20 cellular contexts compared by ENCODE assay signal in genomic region chr3:70000563-70001081, GRCh38. TPM values are rescaled to one million over a fixed set of nuclear protein-coding genes. Genes with fewer than 3 reads are reported as not detected.
DNase-seq lines count a peak whose midpoint lies in the region; ATAC-seq, FAIRE-seq and TF ChIP-seq lines count a peak whose summit lies in the region.
"Had no signal": no experiment of that assay in that cellular context is flagged by ENCODE, and none has a peak within 500 bp of the region (broad histone marks: within the 10 kb centered on the region; RNA-seq: fewer than 3 reads in every experiment).

No MANE protein-coding gene starts in this region.

- ATAC-seq in HepG2, result peak; percentile 52
- no peak for ATAC-seq in right lobe of liver
- ATAC-seq: activated T-helper 17 cell treated with anti-CD3 and anti-CD28 coated beads, Interleukin-2, amount 50 U/mL, for 72 hours; body of pancreas had no signal

- H3K27ac ChIP-seq in HepG2 (ENCODE audit: extremely low read length, insufficient read depth, low read length) (no peak overlapping the region), right lobe of liver (no peak overlapping the region), ascending aorta (peak overlapping the region; percentile 93), esophagus muscularis mucosa (replicated peaks in 1 of 4) (peak overlapping the region in 1 of 4 donors; percentile 86)
- H3K27ac ChIP-seq: lower lobe of right lung had no signal

- TF ChIP-seq POLR2A in HepG2 (IDR thresholded peaks at IDR 0.05; ENCODE audit: insufficient read depth in 1 of 2, low read depth in 2 of 2, low read length in 2 of 2), result no peak
- TF ChIP-seq POLR2A in right lobe of liver (IDR thresholded peaks at IDR 0.05), result no peak
- no peak for TF ChIP-seq POLR2A in esophagus muscularis mucosa (IDR thresholded peaks at IDR 0.05; ENCODE audit: low read depth)

- no peak overlapping the region for H3K4me2 ChIP-seq in HepG2 (ENCODE audit: low read depth, low read length)

- H3K9ac ChIP-seq in HepG2 (ENCODE audit: insufficient read depth, low read depth, low read length), result no peak overlapping the region

- H3K27me3 Mint-ChIP-seq in glutamatergic neuron (ENCODE audit: unreplicated experiment), result no peaks in the 10 kb centered on the region
- H3K27me3 Mint-ChIP-seq: activated T-helper 17 cell treated with anti-CD3 and anti-CD28 coated beads, Interleukin-2, amount 50 U/mL, for 72 hours; IgD-negative memory B cell had no signal

- 0% methylated on average over 4 of the region's 4 CpGs for WGBS in HepG2 (ENCODE audit: low lambda C conversion rate)
- WGBS in right lobe of liver (ENCODE audit: insufficient coverage, low coverage, low lambda C conversion rate, missing lambda C conversion rate), result 35% methylated on average over 4 of the region's 4 CpGs
- WGBS in esophagus muscularis mucosa, result 65% methylated on average over 4 of the region's 4 CpGs

- no peak for TF ChIP-seq CTCF in HepG2 (CRISPR knock-in tag; IDR thresholded peaks at IDR 0.05)
- no peak for TF ChIP-seq CTCF in right lobe of liver (IDR thresholded peaks at IDR 0.05)
- no peak for TF ChIP-seq CTCF in ascending aorta (IDR thresholded peaks at IDR 0.05)
- no peak for TF ChIP-seq CTCF in glutamatergic neuron (IDR thresholded peaks at IDR 0.05; ENCODE audit: partially characterized antibody, unreplicated experiment)
- TF ChIP-seq CTCF in esophagus muscularis mucosa (IDR thresholded peaks at IDR 0.05), result no peak

- no peaks in the 10 kb centered on the region for H3K36me3 ChIP-seq in HepG2 (replicated peaks in 1 of 2; ENCODE audit: control insufficient read depth in 1 of 2, insufficient read depth in 2 of 2, low read length in 2 of 2)
- H3K36me3 ChIP-seq in right lobe of liver, result no peaks in the 10 kb centered on the region
- H3K36me3 ChIP-seq in ascending aorta, result no peaks in the 10 kb centered on the region
- H3K36me3 ChIP-seq in esophagus muscularis mucosa, result no peaks in the 10 kb centered on the region
- no peaks in the 10 kb centered on the region for H3K36me3 ChIP-seq in MG63
- H3K36me3 ChIP-seq: lower lobe of right lung, Peyer's patch, uterus had no signal

- POLR2A ChIA-PET in HepG2 (lab: Yijun Ruan, JAX), result no interaction called here

- H3K9me3 Mint-ChIP-seq in glutamatergic neuron (ENCODE audit: unreplicated experiment), result no peaks in the 10 kb centered on the region
- H3K9me3 Mint-ChIP-seq: activated T-helper 17 cell treated with anti-CD3 and anti-CD28 coated beads, Interleukin-2, amount 50 U/mL, for 72 hours had no signal

- in situ Hi-C loops in HepG2 (cut with HindIII; ENCODE audit: extremely low pct_ligation_motif_present, low pct_unique_long_range_greater_than_20kb), result no loop called here

- no peaks in the 10 kb centered on the region for H3K9me3 ChIP-seq in HepG2 (ENCODE audit: low read length)
- no peaks in the 10 kb centered on the region for H3K9me3 ChIP-seq in right lobe of liver
- peaks cover 0 to 3% of the 10 kb centered on the region in 2 donors for H3K9me3 ChIP-seq in ascending aorta
- no peaks in the 10 kb centered on the region for H3K9me3 ChIP-seq in esophagus muscularis mucosa
- peaks cover 3% of the 10 kb centered on the region for H3K9me3 ChIP-seq in MG63
- H3K9me3 ChIP-seq: body of pancreas, lower lobe of right lung, Peyer's patch, uterus had no signal

- H3K4me1 Mint-ChIP-seq in glutamatergic neuron (ENCODE audit: low read depth, unreplicated experiment), result peaks cover 8% of the 10 kb centered on the region
- H3K4me1 Mint-ChIP-seq: activated T-helper 17 cell treated with anti-CD3 and anti-CD28 coated beads, Interleukin-2, amount 50 U/mL, for 72 hours; IgD-negative memory B cell had no signal

- no peak overlapping the region for H3K4me3 ChIP-seq in HepG2 (replicated peaks in 1 of 3; ENCODE audit: insufficient read depth in 1 of 3, low read depth in 2 of 3, low read length in 3 of 3)
- no peak overlapping the region for H3K4me3 ChIP-seq in right lobe of liver
- no peak overlapping the region for H3K4me3 ChIP-seq in ascending aorta
- H3K4me3 ChIP-seq in esophagus muscularis mucosa, result no peak overlapping the region
- no peak overlapping the region for H3K4me3 ChIP-seq in MG63
- H3K4me3 ChIP-seq: body of pancreas, lower lobe of right lung, Peyer's patch, uterus had no signal

- no peak overlapping the region for H3K4me3 Mint-ChIP-seq in glutamatergic neuron (ENCODE audit: unreplicated experiment)
- H3K4me3 Mint-ChIP-seq: activated T-helper 17 cell treated with anti-CD3 and anti-CD28 coated beads, Interleukin-2, amount 50 U/mL, for 72 hours; IgD-negative memory B cell had no signal

- no peak overlapping the region for H3K27ac Mint-ChIP-seq in glutamatergic neuron (ENCODE audit: unreplicated experiment)
- H3K27ac Mint-ChIP-seq: activated T-helper 17 cell treated with anti-CD3 and anti-CD28 coated beads, Interleukin-2, amount 50 U/mL, for 72 hours; IgD-negative memory B cell had no signal

- TF ChIP-seq EP300 in HepG2 (IDR thresholded peaks at IDR 0.05; ENCODE audit: low read depth in 2 of 2, low read length in 2 of 2), result no peak
- TF ChIP-seq EP300 in HepG2 (CRISPR knock-in tag; IDR thresholded peaks at IDR 0.05; ENCODE audit: borderline replicate concordance), result no peak
- TF ChIP-seq EP300 in esophagus muscularis mucosa (IDR thresholded peaks at IDR 0.05), result no peak

- DNase-seq in HepG2 (ENCODE audit: low spot score), result no peak
- DNase-seq in right lobe of liver, result no peak
- no peak for DNase-seq in ascending aorta (ENCODE audit: low spot score in 2 of 2)
- DNase-seq in left kidney (ENCODE audit: low read depth, low spot score), result peak; percentile 35
- DNase-seq in urothelium cell line (ENCODE audit: low spot score), result peak; percentile 44
- no peak for DNase-seq in glutamatergic neuron
- no peak for DNase-seq in esophagus muscularis mucosa (ENCODE audit: extremely low spot score)
- DNase-seq in MG63, result no peak
- DNase-seq: activated CD4-positive, alpha-beta T cell treated with anti-CD3 and anti-CD28 coated beads, Interleukin-2, amount 50 U/mL, for 1 hour; body of pancreas; lower lobe of right lung; NCI-H1694 treated with DMSO at 0.1 percent for 48 hours; T-helper 9 cell; uterus had no signal

- H3K36me3 Mint-ChIP-seq in glutamatergic neuron (ENCODE audit: unreplicated experiment), result no peaks in the 10 kb centered on the region
- H3K36me3 Mint-ChIP-seq: IgD-negative memory B cell had no signal

- FAIRE-seq in HepG2 (lab: Jason Lieb, UNC) (no peak), urothelium cell line (lab: Jason Lieb, UNC) (no peak)
- FAIRE-seq: endometrium had no signal

- no peak overlapping the region for H2AFZ ChIP-seq in HepG2 (ENCODE audit: low read length)

- H3K79me2 ChIP-seq in HepG2 (ENCODE audit: insufficient read depth, low read length), result no peaks in the 10 kb centered on the region

- no peak for TF ChIP-seq RAD21 in HepG2 (CRISPR knock-in tag; IDR thresholded peaks at IDR 0.05)

- intact Hi-C loops in HepG2 (cut with micrococcal nuclease; ENCODE audit: unreplicated experiment) (no loop called here), right lobe of liver (cut with DNase I) (no loop called here), ascending aorta (cut with DNase I) (no loop called here), esophagus muscularis mucosa (cut with DNase I) (no loop called here)

- H4K20me1 ChIP-seq in HepG2 (ENCODE audit: insufficient read depth, low read length), result no peaks in the 10 kb centered on the region

- BruUV-seq in HepG2 (replicated peaks; lab: Mats Ljungman, UMichigan), result no TSS peak

- CTCF ChIA-PET in HepG2 (lab: Yijun Ruan, JAX; ENCODE audit: low intra/inter-chr PET ratio, low total read pairs), result no interaction called here

- H3K27me3 ChIP-seq in HepG2 (ENCODE audit: control insufficient read depth in 1 of 2, insufficient read depth in 2 of 2, low read length in 2 of 2), result peaks cover 1 to 8% of the 10 kb centered on the region in 2 experiments; a peak in 2 of 5 replicates
- no peaks in the 10 kb centered on the region for H3K27me3 ChIP-seq in right lobe of liver
- H3K27me3 ChIP-seq in ascending aorta, result no peaks in the 10 kb centered on the region
- no peaks in the 10 kb centered on the region for H3K27me3 ChIP-seq in esophagus muscularis mucosa
- no peaks in the 10 kb centered on the region for H3K27me3 ChIP-seq in MG63
- H3K27me3 ChIP-seq: body of pancreas, Peyer's patch, uterus had no signal

- H3K4me1 ChIP-seq in HepG2 (ENCODE audit: insufficient read depth, low read length) (no peaks in the 10 kb centered on the region), right lobe of liver (no peaks in the 10 kb centered on the region), ascending aorta (peaks cover 3 to 19% of the 10 kb centered on the region in 2 donors), esophagus muscularis mucosa (peaks cover 12 to 35% (median 32%) of the 10 kb centered on the region in 4 donors)
- H3K4me1 ChIP-seq: lower lobe of right lung, Peyer's patch, uterus had no signal

TF ChIP-seq in HepG2, 621 proteins besides CTCF, POLR2A, EP300 and RAD21 (continues in another document):
- TF ChIP-seq SOX5 (CRISPR knock-in tag; IDR thresholded peaks at IDR 0.05; ENCODE audit: borderline replicate concordance), result 0 out of 2 replicates have a peak, but pooled peaks have one; percentile 17

RNA-seq across cellular contexts. Expression of gene SAMMSON, which starts 1.1 kb away (rescaled TPM):
- not detected in 2 replicates for total RNA-seq in HepG2 (2016; rRNA removed; fragmentation: Illumina TruSeq; extraction: Trizol)
- total RNA-seq in HepG2 (2016; cell fraction: cytosol; rRNA removed; fragmentation: Illumina TruSeq; extraction: Trizol; ENCODE audit: low read depth), result not detected in 2 replicates
- not detected in 2 replicates for total RNA-seq in HepG2 (2016; cell fraction: insoluble cytoplasmic fraction; rRNA removed; fragmentation: Illumina TruSeq; extraction: Trizol)
- not detected in 2 replicates for total RNA-seq in HepG2 (2016; cell fraction: membrane; rRNA removed; fragmentation: Illumina TruSeq; extraction: Trizol)
- not detected in 2 replicates for total RNA-seq in HepG2 (2016; cell fraction: nucleus; rRNA removed; fragmentation: Illumina TruSeq; extraction: Trizol)
- not detected in 2 replicates for polyA plus RNA-seq in HepG2 (2011; rRNA removed)
- polyA plus RNA-seq in HepG2 (2011; cell fraction: cytosol; rRNA removed), result not detected in 2 replicates
- not detected in 2 replicates for polyA plus RNA-seq in HepG2 (2011; cell fraction: nucleus; rRNA removed)
- polyA plus RNA-seq in HepG2 (2012), result not detected in 2 replicates
- polyA plus RNA-seq in HepG2 (2016; cell fraction: cytosol; fragmentation: Illumina TruSeq; extraction: Trizol; ENCODE audit: low read depth), result not detected in 2 replicates
- polyA plus RNA-seq in HepG2 (2016; cell fraction: insoluble cytoplasmic fraction; fragmentation: Illumina TruSeq; extraction: Trizol; ENCODE audit: low read depth), result not detected in 2 replicates
- polyA plus RNA-seq in HepG2 (2016; cell fraction: membrane; fragmentation: Illumina TruSeq; extraction: Trizol; ENCODE audit: low read depth), result not detected in 2 replicates
- not detected in 2 replicates for polyA plus RNA-seq in HepG2 (2016; cell fraction: nucleus; fragmentation: Illumina TruSeq; extraction: Trizol; ENCODE audit: insufficient read depth, low read depth)
- not detected in 2 replicates for polyA minus RNA-seq in HepG2 (2011; rRNA and poly(A)+ RNA removed; ENCODE audit: low replicate concordance)
- not detected in 2 replicates for polyA minus RNA-seq in HepG2 (2011; cell fraction: cytosol; rRNA and poly(A)+ RNA removed)
- not detected in 2 replicates for polyA minus RNA-seq in HepG2 (2011; cell fraction: nucleus; rRNA and poly(A)+ RNA removed)
- total RNA-seq in right lobe of liver, result not detected
- total RNA-seq in ascending aorta, result 2.2 TPM
- total RNA-seq in glutamatergic neuron (ENCODE audit: unreplicated experiment), result not detected
- total RNA-seq in esophagus muscularis mucosa, result 1 to 10 TPM; 1.5 to 4.2 (median 2.5) TPM
- total RNA-seq in MG63 (2014; rRNA removed; shearing (Covaris generic); ENCODE audit: low replicate concordance), result not detected in 2 replicates
- total RNA-seq: activated T-helper 17 cell treated with anti-CD3 and anti-CD28 coated beads, Interleukin-2, amount 50 U/mL, for 72 hours; lower lobe of right lung; osteocyte; Peyer's patch had no signal
- polyA plus RNA-seq: AG04450, IgD-negative memory B cell had no signal

Comparison
In these comparisons a context has a peak if more than half of its experiments do, and no peak if none do; other contexts are left out.
1. DNase-seq: peak in left kidney (single experiment) and urothelium cell line (single experiment); none in HepG2 (single experiment), right lobe of liver (0 of 3), ascending aorta (0 of 2), glutamatergic neuron (single experiment), esophagus muscularis mucosa (single experiment) and MG63 (single experiment).
2. H3K27ac ChIP-seq: peak in ascending aorta (2 of 2); none in HepG2 (single experiment) and right lobe of liver (0 of 3).